Comparison of ENCODE assay signal across 16 cellular contexts in the genomic region with DNA sequence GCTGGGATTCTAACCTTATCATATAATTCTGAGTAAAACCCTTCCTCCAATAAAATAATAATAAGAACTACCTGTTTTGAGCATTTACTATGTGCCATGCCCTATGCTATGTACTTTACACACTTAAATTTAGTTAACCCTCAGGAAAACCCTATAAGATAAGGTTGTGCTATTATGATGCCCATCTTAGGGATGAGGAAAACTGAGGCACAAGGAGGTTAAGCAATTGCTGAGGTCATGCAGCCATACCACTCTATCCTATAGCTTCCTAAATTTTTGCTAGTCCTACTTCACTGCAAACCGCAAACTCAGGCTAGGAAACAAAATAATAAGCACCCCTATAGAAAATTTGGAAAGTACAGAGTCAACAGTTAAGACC. TPM values are rescaled to one million over a fixed set of nuclear protein-coding genes. Genes with fewer than 3 reads are reported as not detected.
DNase-seq lines count a peak whose midpoint lies in the region; ATAC-seq, FAIRE-seq and TF ChIP-seq lines count a peak whose summit lies in the region.
"Had no signal": no experiment of that assay in that cellular context is flagged by ENCODE, and none has a peak within 500 bp of the region (broad histone marks: within the 10 kb centered on the region; RNA-seq: fewer than 3 reads in every experiment).

No MANE protein-coding gene starts in this region.

- FAIRE-seq in GM12878 (lab: Jason Lieb, UNC), result no peak
- FAIRE-seq: bronchial epithelial cell had no signal

- H3K4me3 ChIP-seq in GM12878, result no peak overlapping the region
- H3K4me3 ChIP-seq in neutrophil (ENCODE audit: low read depth in 1 of 2, low read length in 1 of 2), result no peak overlapping the region
- H3K4me3 ChIP-seq: GM23338, thoracic aorta had no signal

- 33% methylated on average over 1 of the region's 1 CpG for WGBS in GM12878 (ENCODE audit: insufficient coverage, insufficient replicate concordance, low lambda C conversion rate, missing lambda C conversion rate)

- no peaks in the 10 kb centered on the region for H3K9me3 Mint-ChIP-seq in CD4-positive, alpha-beta T cell
- H3K9me3 Mint-ChIP-seq in activated T-helper 17 cell treated with anti-CD3 and anti-CD28 coated beads, Interleukin-2, amount 50 U/mL, for 72 hours, result no peaks in the 10 kb centered on the region
- H3K9me3 Mint-ChIP-seq: effector memory CD8-positive, alpha-beta T cell; GM23338; nephron progenitor cell had no signal

- H3K27me3 ChIP-seq in CD4-positive, alpha-beta T cell (ENCODE audit: control insufficient read depth, insufficient read depth, low read length), result no peaks in the 10 kb centered on the region
- no peaks in the 10 kb centered on the region for H3K27me3 ChIP-seq in GM12878 (replicated peaks in 1 of 2; ENCODE audit: control insufficient read depth in 2 of 2, insufficient read depth in 2 of 2, low read length in 1 of 2)
- H3K27me3 ChIP-seq in neutrophil, result no peaks in the 10 kb centered on the region

- intact Hi-C loops in CD4-positive, alpha-beta T cell (cut with DNase I, micrococcal nuclease), result loop anchor here in 1 of 2 experiments (1.0 kb wide), 1 partner anchor 48 kb away; a partner anchor contains a TSS
- intact Hi-C loops in GM12878 (cut with micrococcal nuclease; ENCODE audit: unreplicated experiment), result no loop called here

- H3K27ac Mint-ChIP-seq in CD4-positive, alpha-beta T cell, result peak overlapping the region; percentile 77
- H3K27ac Mint-ChIP-seq in activated T-helper 17 cell treated with anti-CD3 and anti-CD28 coated beads, Interleukin-2, amount 50 U/mL, for 72 hours, result no peak overlapping the region
- H3K27ac Mint-ChIP-seq: effector memory CD8-positive, alpha-beta T cell; GM23338 had no signal

- SMC1A ChIA-PET in GM12878 (lab: Charles Lee; ENCODE audit: uncharacterized antibody, unreplicated experiment), result interaction anchor here (0.6 to 1.8 kb wide), 9 partner anchors 9 to 198 kb away, joined by 3 to 6 read pairs (median 4); a partner anchor contains a TSS

- no peak for TF ChIP-seq RAD21 in GM12878 (IDR thresholded peaks at IDR 0.05; ENCODE audit: insufficient read depth, low read depth, low read length)

- H3K4me1 Mint-ChIP-seq in CD4-positive, alpha-beta T cell (ENCODE audit: low read depth), result peaks cover 18% of the 10 kb centered on the region
- no peaks in the 10 kb centered on the region for H3K4me1 Mint-ChIP-seq in activated T-helper 17 cell treated with anti-CD3 and anti-CD28 coated beads, Interleukin-2, amount 50 U/mL, for 72 hours

- no peaks in the 10 kb centered on the region for H3K27me3 Mint-ChIP-seq in CD4-positive, alpha-beta T cell
- H3K27me3 Mint-ChIP-seq in activated T-helper 17 cell treated with anti-CD3 and anti-CD28 coated beads, Interleukin-2, amount 50 U/mL, for 72 hours, result peaks cover 6% of the 10 kb centered on the region
- H3K27me3 Mint-ChIP-seq: activated naive CD8-positive, alpha-beta T cell treated with anti-CD3 and anti-CD28 coated beads, Interleukin-2, amount 10 ng/mL, durations not matched to agents 7 days and 5 days had no signal

- H3K36me3 ChIP-seq in GM12878 (ENCODE audit: control insufficient read depth in 2 of 2, insufficient read depth in 2 of 2, low read length in 1 of 2), result no peaks in the 10 kb centered on the region
- H3K36me3 ChIP-seq in neutrophil, result no peaks in the 10 kb centered on the region
- H3K36me3 ChIP-seq: thoracic aorta had no signal

- no peaks in the 10 kb centered on the region for H3K36me3 Mint-ChIP-seq in CD4-positive, alpha-beta T cell (ENCODE audit: low read depth)
- H3K36me3 Mint-ChIP-seq in activated T-helper 17 cell treated with anti-CD3 and anti-CD28 coated beads, Interleukin-2, amount 50 U/mL, for 72 hours (ENCODE audit: low read depth), result no peaks in the 10 kb centered on the region
- H3K36me3 Mint-ChIP-seq: activated naive CD8-positive, alpha-beta T cell treated with anti-CD3 and anti-CD28 coated beads, Interleukin-2, amount 10 ng/mL, durations not matched to agents 7 days and 5 days had no signal

- peak overlapping the region; percentile 83; the same call in 1 of the 2 replicates for H2AFZ ChIP-seq in GM12878 (ENCODE audit: control insufficient read depth, low read depth, low read length)
- H2AFZ ChIP-seq: GM23338 had no signal

- in situ Hi-C loops in GM12878 (cut with MboI), result loop anchor here (25.0 kb wide), 2 partner anchors 614 to 864 kb away; no protein-coding TSS in a partner anchor

- peaks cover 12% of the 10 kb centered on the region for H3K4me1 ChIP-seq in GM12878 (ENCODE audit: control insufficient read depth, insufficient read depth, low read length)
- peaks cover 12 to 19% of the 10 kb centered on the region in 2 experiments for H3K4me1 ChIP-seq in neutrophil (ENCODE audit: control insufficient read depth in 1 of 2, insufficient read depth in 1 of 2, low read depth in 1 of 2, low read length in 1 of 2)

- H4K20me1 ChIP-seq in GM12878 (ENCODE audit: control insufficient read depth, insufficient read depth), result no peaks in the 10 kb centered on the region

- H3K9ac ChIP-seq in GM12878 (ENCODE audit: control insufficient read depth, insufficient read depth, low read length), result no peak overlapping the region; the same call in 1 of the 2 replicates

- no peak for TF ChIP-seq CTCF in CD4-positive, alpha-beta T cell (IDR thresholded peaks at IDR 0.05)
- no peak for TF ChIP-seq CTCF in GM12878 (IDR thresholded peaks at IDR 0.05 in 2 of 3, conservative IDR thresholded peaks at IDR 0.05 in 1 of 3; ENCODE audit: control insufficient read depth in 2 of 3, extremely low read depth in 1 of 3, insufficient read depth in 1 of 3, low read depth in 3 of 3, low read length in 3 of 3)
- TF ChIP-seq CTCF in neutrophil (IDR thresholded peaks at IDR 0.05), result no peak

- H3K27ac ChIP-seq in CD4-positive, alpha-beta T cell (ENCODE audit: low read depth, low read length), result no peak overlapping the region
- H3K27ac ChIP-seq in GM12878 (ENCODE audit: control insufficient read depth, insufficient read depth) (no peak overlapping the region), neutrophil (peak overlapping the region; percentile 46)

- TF ChIP-seq EP300 in GM12878 (IDR thresholded peaks at IDR 0.05; ENCODE audit: borderline replicate concordance in 1 of 2, control insufficient read depth in 1 of 2, low read depth in 2 of 2, low read length in 2 of 2), result no peak

- RAD21 ChIA-PET in GM12878 (lab: Charles Lee; ENCODE audit: unreplicated experiment), result interaction anchor here (0.7 to 1.5 kb wide), 4 partner anchors 40 to 143 kb away, joined by 3 to 5 read pairs (median 3); no protein-coding TSS in a partner anchor

- CTCF ChIA-PET in CD4-positive, alpha-beta T cell (lab: Charles Lee), result interaction anchor here (1.3 kb wide), 1 partner anchor 12 kb away, joined by 3 read pairs; no protein-coding TSS in a partner anchor
- CTCF ChIA-PET in GM12878 (lab: Yijun Ruan, JAX), result interaction anchor here (2.4 kb wide), 1 partner anchor 12 kb away, joined by 9 read pairs; no protein-coding TSS in a partner anchor

- no peak for TF ChIP-seq POLR2A in GM12878 (IDR thresholded peaks at IDR 0.05; ENCODE audit: low read depth, low read length)

- no peaks in the 10 kb centered on the region for H3K9me3 ChIP-seq in CD4-positive, alpha-beta T cell (ENCODE audit: control insufficient read depth, low read length)
- H3K9me3 ChIP-seq in GM12878 (replicated peaks; ENCODE audit: control insufficient read depth, insufficient read depth, low read length), result no peaks in the 10 kb centered on the region
- H3K9me3 ChIP-seq in neutrophil, result no peaks in the 10 kb centered on the region
- H3K9me3 ChIP-seq: thoracic aorta had no signal

- no peak for ATAC-seq in CD4-positive, alpha-beta T cell (ENCODE audit: poor library complexity)
- ATAC-seq in GM19372 (IDR thresholded peaks at IDR 0.05; ENCODE audit: low read depth, unreplicated experiment), result peak; percentile 12
- ATAC-seq in GM12878, result no peak
- ATAC-seq in activated T-helper 17 cell treated with anti-CD3 and anti-CD28 coated beads, Interleukin-2, amount 50 U/mL, for 72 hours (replicated peaks), result no peak
- ATAC-seq in GM21619 (IDR thresholded peaks at IDR 0.05; ENCODE audit: unreplicated experiment), result no peak
- no peak for ATAC-seq in HG02678 (IDR thresholded peaks at IDR 0.05; ENCODE audit: unreplicated experiment)
- ATAC-seq: GM23338 had no signal

- H3K4me3 Mint-ChIP-seq in CD4-positive, alpha-beta T cell, result no peak overlapping the region
- no peak overlapping the region for H3K4me3 Mint-ChIP-seq in activated T-helper 17 cell treated with anti-CD3 and anti-CD28 coated beads, Interleukin-2, amount 50 U/mL, for 72 hours
- H3K4me3 Mint-ChIP-seq: effector memory CD8-positive, alpha-beta T cell; GM23338; nephron progenitor cell had no signal

- H3K79me2 ChIP-seq in GM12878 (ENCODE audit: control insufficient read depth, insufficient read depth, low read length), result no peaks in the 10 kb centered on the region

- no peak overlapping the region for H3K4me2 ChIP-seq in GM12878 (ENCODE audit: control insufficient read depth, insufficient read depth)
- H3K4me2 ChIP-seq: GM23338 had no signal

- no peak for DNase-seq in CD4-positive, alpha-beta T cell
- DNase-seq in GM12878 (ENCODE audit: low read depth, low spot score) (no peak), NCI-H524 treated with DMSO at 0.1 percent for 48 hours (lab: John Stamatoyannopoulos, UW) (no peak)
- DNase-seq: activated CD4-positive, alpha-beta T cell treated with anti-CD3 and anti-CD28 coated beads for 1 hour; activated CD8-positive, alpha-beta memory T cell treated with anti-CD3 and anti-CD28 coated beads, Interleukin-2, amount 50 U/mL, for 48 hours; effector memory CD8-positive, alpha-beta T cell; nephron progenitor cell had no signal

- POLR2A ChIA-PET in CD4-positive, alpha-beta T cell (lab: Charles Lee), result interaction anchor here (1.0 to 1.1 kb wide), 4 partner anchors 39 to 198 kb away, joined by 3 to 4 read pairs (median 4); a partner anchor contains a TSS
- POLR2A ChIA-PET in GM12878 (lab: Charles Lee), result interaction anchor here (0.7 to 1.0 kb wide), 2 partner anchors 42 to 49 kb away, joined by 3 to 4 read pairs; no protein-coding TSS in a partner anchor

- no TSS peak for BruUV-seq in GM12878 (replicated peaks; lab: Mats Ljungman, UMichigan)

RNA-seq across cellular contexts. Expression of a gene that starts 38.9 kb away (rescaled TPM):
- 1 to 10 TPM; 1.3 to 2.0 TPM for total RNA-seq in CD4-positive, alpha-beta T cell
- 121 and 123 TPM in 2 replicates for total RNA-seq in GM12878 (2013; cell fraction: nucleolus; rRNA removed)
- total RNA-seq in GM12878 (2014; rRNA removed), result 16.3 and 16.8 TPM in 2 replicates
- total RNA-seq in GM12878 (2014; rRNA removed; fragmentation: Illumina TruSeq; extraction: Trizol), result 14.6 and 15.1 TPM in 2 replicates
- 18.0 and 20.6 TPM in 2 replicates for total RNA-seq in GM12878 (2021)
- 5.7 TPM for polyA plus RNA-seq in GM12878 (2011; ENCODE audit: low read depth)
- 40.1 and 41.4 TPM in 2 replicates for polyA plus RNA-seq in GM12878 (2011; rRNA removed)
- 32.8 and 36.8 TPM in 2 replicates for polyA plus RNA-seq in GM12878 (2011; cell fraction: cytosol; rRNA removed)
- 40.6 and 41.7 TPM in 2 replicates for polyA plus RNA-seq in GM12878 (2011; cell fraction: nucleus; rRNA removed)
- polyA plus RNA-seq in GM12878 (2012), result 8.8 and 11.5 TPM in 2 replicates
- polyA plus RNA-seq in GM12878 (2014; fragmentation: Illumina TruSeq; extraction: Trizol), result 9.8 and 10.2 TPM in 2 replicates
- polyA plus RNA-seq in GM12878 (2014; fragmentation: Nextera tagmentation; extraction: Ambion mirVana), result 1 to 10 TPM; 6.5 to 7.9 TPM
- polyA plus RNA-seq in GM12878 (2014; rRNA removed), result 14.8 and 16.1 TPM in 2 replicates
- 10 to 100 TPM; 16.9 to 22.8 TPM for polyA plus RNA-seq in GM12878 (2016; fragmentation: Nextera tagmentation; extraction: Ambion mirVana)
- polyA minus RNA-seq in GM12878 (2011; rRNA and poly(A)+ RNA removed), result 70.4 and 77.3 TPM in 2 replicates
- polyA minus RNA-seq in GM12878 (2011; cell fraction: cytosol; rRNA and poly(A)+ RNA removed), result 22.9 and 27.3 TPM in 2 replicates
- polyA minus RNA-seq in GM12878 (2011; cell fraction: nucleus; rRNA and poly(A)+ RNA removed), result 48.8 and 86.5 TPM in 2 replicates
- 1 to 10 TPM; 1.1 to 2.1 TPM for total RNA-seq in activated T-helper 17 cell treated with anti-CD3 and anti-CD28 coated beads, Interleukin-2, amount 50 U/mL, for 72 hours

RNA-seq across cellular contexts. Expression of a gene that starts 48.1 kb away (rescaled TPM):
- total RNA-seq in CD4-positive, alpha-beta T cell, result 10 to 100 TPM; 14.3 to 16.3 TPM
- 25.4 and 26.9 TPM in 2 replicates for total RNA-seq in GM12878 (2013; cell fraction: nucleolus; rRNA removed)
- total RNA-seq in GM12878 (2014; rRNA removed) (9.0 and 13.5 TPM in 2 replicates), GM12878 (2014; rRNA removed; fragmentation: Illumina TruSeq; extraction: Trizol) (8.0 and 11.5 TPM in 2 replicates), GM12878 (2021) (7.8 and 8.3 TPM in 2 replicates)
- polyA plus RNA-seq in GM12878 (2011; ENCODE audit: low read depth), result 5.4 TPM
- polyA plus RNA-seq in GM12878 (2011; rRNA removed) (12.4 and 13.0 TPM in 2 replicates), GM12878 (2014; fragmentation: Illumina TruSeq; extraction: Trizol) (8.3 and 10.4 TPM in 2 replicates), GM12878 (2014; fragmentation: Nextera tagmentation; extraction: Ambion mirVana) (1 to 10 TPM; 1.7 to 2.5 TPM), GM12878 (2014; rRNA removed) (8.5 and 9.7 TPM in 2 replicates), GM12878 (2016; fragmentation: Nextera tagmentation; extraction: Ambion mirVana) (10 to 100 TPM; 10.3 to 12.0 TPM)
- 8.6 and 9.1 TPM in 2 replicates for polyA plus RNA-seq in GM12878 (2011; cell fraction: cytosol; rRNA removed)
- polyA plus RNA-seq in GM12878 (2011; cell fraction: nucleus; rRNA removed), result 12.4 and 14.3 TPM in 2 replicates
- polyA plus RNA-seq in GM12878 (2012), result 7.0 and 9.8 TPM in 2 replicates
- 5.1 and 7.2 TPM in 2 replicates for polyA minus RNA-seq in GM12878 (2011; rRNA and poly(A)+ RNA removed)
- 1.1 and 3.0 TPM in 2 replicates for polyA minus RNA-seq in GM12878 (2011; cell fraction: cytosol; rRNA and poly(A)+ RNA removed)
- 5.8 and 10.9 TPM in 2 replicates for polyA minus RNA-seq in GM12878 (2011; cell fraction: nucleus; rRNA and poly(A)+ RNA removed)
- 1 to 10 TPM; 6.6 to 8.9 TPM for total RNA-seq in activated T-helper 17 cell treated with anti-CD3 and anti-CD28 coated beads, Interleukin-2, amount 50 U/mL, for 72 hours

Comparison
In these comparisons a context has a peak if more than half of its experiments do, and no peak if none do; other contexts are left out.
1. RNA of a gene that starts 38.9 kb away (total RNA-seq): 14.6 to 123 TPM in GM12878; 1.1 to 2.1 TPM in activated T-helper 17 cell treated with anti-CD3 and anti-CD28 coated beads, Interleukin-2, amount 50 U/mL, for 72 hours and 1.3 to 2.0 TPM in CD4-positive, alpha-beta T cell; every median in the first group is over 4 times any median in the second.